8 cellular contexts compared by ENCODE assay signal in genomic region chr7:91288208-91288824, GRCh38. TPM values are rescaled to one million over a fixed set of nuclear protein-coding genes. Genes with fewer than 3 reads are reported as not detected.
DNase-seq lines count a peak whose midpoint lies in the region; ATAC-seq and TF ChIP-seq lines count a peak whose summit lies in the region.

No MANE protein-coding gene starts in this region.

- H3K27me3 ChIP-seq in heart left ventricle (peaks cover 0 to 3% (median 0%) of the 10 kb centered on the region in 9 donors), thyroid gland (no peaks in the 10 kb centered on the region)

- H3K4me1 ChIP-seq in heart left ventricle (peaks cover 0 to 5% (median 0%) of the 10 kb centered on the region in 12 donors), thyroid gland (peaks cover 24 to 31% of the 10 kb centered on the region in 2 donors)

- no peak for TF ChIP-seq POLR2A in heart left ventricle (IDR thresholded peaks at IDR 0.05)
- TF ChIP-seq POLR2A in thyroid gland (IDR thresholded peaks at IDR 0.05), result no peak

- TF ChIP-seq CTCF in GM12872 (IDR thresholded peaks at IDR 0.05; ENCODE audit: insufficient read depth, low read depth, low read length) (peak; percentile 75), heart left ventricle (IDR thresholded peaks at IDR 0.05) (peak; percentile 21 to 61 (median 46)), thyroid gland (IDR thresholded peaks at IDR 0.05) (peak in 2 of 6 experiments; percentile 7 to 21)

- intact Hi-C loops in heart left ventricle (cut with DNase I) (loop anchor here in 9 of 10 donors (1.0 to 10.0 kb wide), 5 partner anchors 344 to 496 kb away; no protein-coding TSS in a partner anchor), thyroid gland (cut with DNase I) (no loop called here)

- 87 to 92% (median 89%) methylated on average over 3 of the region's 3 CpGs for WGBS in heart left ventricle, 4 donors
- 86 to 90% methylated on average over 3 of the region's 3 CpGs for WGBS in thyroid gland, 2 donors

- no peak overlapping the region for H3K4me3 ChIP-seq in heart left ventricle
- no peak overlapping the region for H3K4me3 ChIP-seq in thyroid gland (replicated peaks in 1 of 3)

- DNase-seq in SHP77 (lab: John Stamatoyannopoulos, UW) (peak; percentile 17 to 29), heart left ventricle (peak; percentile 37 to 61 (median 45)), thyroid gland (peak; percentile 29 to 44), NCI-H187 treated with DMSO at 0.1 percent for 48 hours (lab: John Stamatoyannopoulos, UW) (no peak)

- ATAC-seq in HG02623 (IDR thresholded peaks at IDR 0.05; ENCODE audit: unreplicated experiment) (peak; percentile 53), heart left ventricle (no peak), GM21786 (IDR thresholded peaks at IDR 0.05; ENCODE audit: unreplicated experiment) (no peak), GM21515 (IDR thresholded peaks at IDR 0.05; ENCODE audit: unreplicated experiment) (no peak)

- no peak overlapping the region for H3K27ac ChIP-seq in heart left ventricle
- H3K27ac ChIP-seq in thyroid gland, result peak overlapping the region; percentile 71 to 87 (median 76)

- no peaks in the 10 kb centered on the region for H3K36me3 ChIP-seq in heart left ventricle
- H3K36me3 ChIP-seq in thyroid gland, result no peaks in the 10 kb centered on the region

- no peaks in the 10 kb centered on the region for H3K9me3 ChIP-seq in heart left ventricle
- H3K9me3 ChIP-seq in thyroid gland, result no peaks in the 10 kb centered on the region

RNA-seq across cellular contexts. Expression of gene FZD1, which starts 24.1 kb away (rescaled TPM):
- total RNA-seq in heart left ventricle (10 to 100 TPM; 11.5 to 29.8 (median 17.9) TPM), thyroid gland (100 to 1,000 TPM in 3 of 4 donors, 10 to 100 TPM in 1; 66.4 to 127 (median 114) TPM)
- 1 to 10 TPM; 4.7 to 9.9 TPM for polyA plus RNA-seq in heart left ventricle

Comparison
In these comparisons a context has a peak if more than half of its experiments do, and no peak if none do; other contexts are left out.
1. H3K27ac ChIP-seq: peak in thyroid gland (3 of 3); none in heart left ventricle (0 of 12).